Comparison of ENCODE assay signal across 14 cellular contexts in the genomic region with DNA sequence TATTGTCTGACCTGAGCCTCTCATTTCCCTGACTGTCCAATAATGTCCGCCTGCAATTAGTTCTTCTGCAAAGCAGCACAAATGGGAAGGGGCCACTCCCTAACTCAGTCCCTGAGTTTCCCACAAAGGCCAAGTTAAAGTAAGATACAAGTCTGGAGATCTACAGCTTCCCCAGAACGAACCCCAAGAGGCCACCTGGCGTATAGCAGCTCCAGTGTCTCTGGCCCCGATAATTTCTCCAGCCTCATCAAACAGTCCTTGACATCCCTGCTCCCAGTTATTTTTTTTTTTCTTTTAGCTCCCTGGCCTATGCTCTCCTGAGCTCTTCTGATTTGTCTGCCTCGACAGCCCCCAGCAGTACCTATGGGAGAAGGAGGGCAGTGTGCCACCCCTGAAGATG. TPM values are rescaled to one million over a fixed set of nuclear protein-coding genes. Genes with fewer than 3 reads are reported as not detected.
DNase-seq lines count a peak whose midpoint lies in the region; ATAC-seq and TF ChIP-seq lines count a peak whose summit lies in the region.
"Had no signal": no experiment of that assay in that cellular context is flagged by ENCODE, and none has a peak within 500 bp of the region (broad histone marks: within the 10 kb centered on the region; RNA-seq: fewer than 3 reads in every experiment).

No MANE protein-coding gene starts in this region.

- H2AFZ ChIP-seq in neural progenitor cell (replicated peaks): no peak overlapping the region

- peaks cover 17% of the 10 kb centered on the region for H3K4me1 Mint-ChIP-seq in neural progenitor cell
- peaks cover 12% of the 10 kb centered on the region for H3K4me1 Mint-ChIP-seq in activated naive CD8-positive, alpha-beta T cell treated with anti-CD3 and anti-CD28 coated beads for 36 hours

- no peak overlapping the region for H3K27ac Mint-ChIP-seq in neural progenitor cell
- H3K27ac Mint-ChIP-seq in activated naive CD8-positive, alpha-beta T cell treated with anti-CD3 and anti-CD28 coated beads for 36 hours: no peak overlapping the region
- H3K27ac Mint-ChIP-seq: effector memory CD8-positive, alpha-beta T cell had no signal

- no peaks in the 10 kb centered on the region for H3F3A ChIP-seq in neural progenitor cell (ENCODE audit: low read depth)

- H3K79me2 ChIP-seq in neural progenitor cell (ENCODE audit: low read depth): no peaks in the 10 kb centered on the region

- no peaks in the 10 kb centered on the region for H3K9me3 Mint-ChIP-seq in neural progenitor cell
- H3K9me3 Mint-ChIP-seq in activated naive CD8-positive, alpha-beta T cell treated with anti-CD3 and anti-CD28 coated beads for 36 hours: no peaks in the 10 kb centered on the region
- H3K9me3 Mint-ChIP-seq: effector memory CD8-positive, alpha-beta T cell had no signal

- TF ChIP-seq CTCF in GM12865 (IDR thresholded peaks at IDR 0.05; ENCODE audit: insufficient read depth, low read depth, low read length, missing control alignments) (peak; percentile 27), cardiac fibroblast (IDR thresholded peaks at IDR 0.05; ENCODE audit: low read depth, low read length) (peak; percentile 44), neural progenitor cell (IDR thresholded peaks at IDR 0.05) (peak; percentile 42)

- H3K4me1 ChIP-seq in neural progenitor cell: no peaks in the 10 kb centered on the region

- H3K9me3 ChIP-seq in neural progenitor cell (ENCODE audit: low read depth): no peaks in the 10 kb centered on the region

- H3K9ac ChIP-seq in neural progenitor cell: no peak overlapping the region

- DNase-seq in GM12865 (ENCODE audit: low read depth) (no peak), M059J (ENCODE audit: low read depth) (peak; percentile 6), cardiac fibroblast (ENCODE audit: low read depth in 2 of 2) (no peak), neural progenitor cell (ENCODE audit: low spot score) (no peak), OCI-M2 (lab: John Stamatoyannopoulos, UW; ENCODE audit: unreplicated experiment) (no peak), NCI-H2029 (lab: John Stamatoyannopoulos, UW) (no peak)
- no peak for DNase-seq in activated naive CD8-positive, alpha-beta T cell treated with anti-CD3 and anti-CD28 coated beads for 36 hours
- DNase-seq: activated CD8-positive, alpha-beta memory T cell treated with anti-CD3 and anti-CD28 coated beads, Interleukin-2, amount 50 U/mL, for 48 hours; DMS79; effector memory CD8-positive, alpha-beta T cell; midbrain; NCI-H1694 treated with DMSO at 0.1 percent for 48 hours; retina had no signal

- H3K4me2 ChIP-seq in neural progenitor cell: no peak overlapping the region

- H3K4me3 Mint-ChIP-seq in neural progenitor cell: peak overlapping the region; percentile 6
- H3K4me3 Mint-ChIP-seq in activated naive CD8-positive, alpha-beta T cell treated with anti-CD3 and anti-CD28 coated beads for 36 hours: no peak overlapping the region
- H3K4me3 Mint-ChIP-seq: effector memory CD8-positive, alpha-beta T cell had no signal

- H3K36me3 Mint-ChIP-seq in neural progenitor cell: peaks cover 2% of the 10 kb centered on the region
- H3K36me3 Mint-ChIP-seq in activated naive CD8-positive, alpha-beta T cell treated with anti-CD3 and anti-CD28 coated beads for 36 hours: no peaks in the 10 kb centered on the region

- ATAC-seq in esophagus mucosa: no peak
- ATAC-seq: effector memory CD8-positive, alpha-beta T cell had no signal

- H3K27me3 Mint-ChIP-seq in neural progenitor cell (ENCODE audit: insufficient read depth, low read depth): peaks cover 6% of the 10 kb centered on the region
- H3K27me3 Mint-ChIP-seq in activated naive CD8-positive, alpha-beta T cell treated with anti-CD3 and anti-CD28 coated beads for 36 hours: peaks cover 33% of the 10 kb centered on the region

- H3K27ac ChIP-seq in neural progenitor cell: no peak overlapping the region

- H3K36me3 ChIP-seq in neural progenitor cell: no peaks in the 10 kb centered on the region

- no peaks in the 10 kb centered on the region for H4K20me1 ChIP-seq in neural progenitor cell (ENCODE audit: low read depth)

- H3K4me3 ChIP-seq in GM12865 (ENCODE audit: low read depth, low read length) (no peak overlapping the region), cardiac fibroblast (replicated peaks in 1 of 2; ENCODE audit: low read depth in 2 of 2, low read length in 2 of 2) (no peak overlapping the region), neural progenitor cell (no peak overlapping the region)

- no peaks in the 10 kb centered on the region for H3K27me3 ChIP-seq in neural progenitor cell

RNA-seq across cellular contexts. Expression of gene ACKR1, which starts 8.1 kb away (rescaled TPM):
- total RNA-seq in M059J (2014; rRNA removed; shearing (Covaris generic)): not detected in 2 replicates
- total RNA-seq in neural progenitor cell (ENCODE audit: low replicate concordance): 0.74 TPM in 1 of 2 replicates, not detected in the other
- total RNA-seq in esophagus mucosa: 17.6 TPM
- total RNA-seq in activated naive CD8-positive, alpha-beta T cell treated with anti-CD3 and anti-CD28 coated beads for 36 hours: not detected

RNA-seq across cellular contexts. Expression of gene CADM3, which starts 25.1 kb away (rescaled TPM):
- total RNA-seq in M059J (2014; rRNA removed; shearing (Covaris generic)): 0.47 and 0.54 TPM in 2 replicates
- total RNA-seq in neural progenitor cell (ENCODE audit: low replicate concordance): 6.9 and 15.3 TPM in 2 replicates
- total RNA-seq in esophagus mucosa: 0.48 TPM
- not detected for total RNA-seq in activated naive CD8-positive, alpha-beta T cell treated with anti-CD3 and anti-CD28 coated beads for 36 hours

Comparison
In these comparisons a context has a peak if more than half of its experiments do, and no peak if none do; other contexts are left out.
1. RNA of gene ACKR1, which starts 8.1 kb away (total RNA-seq): 17.6 TPM in esophagus mucosa (single experiment); not detected in activated naive CD8-positive, alpha-beta T cell treated with anti-CD3 and anti-CD28 coated beads for 36 hours, not detected in M059J and 0.74 TPM in neural progenitor cell; every median in the first group is over 10 times any median in the second.
2. Peak in every context shown above with its lines, with median percentiles within 50 percentile points of each other: CTCF ChIP-seq.